ENCODE assay signal across 8 cellular contexts in the genomic region with DNA sequence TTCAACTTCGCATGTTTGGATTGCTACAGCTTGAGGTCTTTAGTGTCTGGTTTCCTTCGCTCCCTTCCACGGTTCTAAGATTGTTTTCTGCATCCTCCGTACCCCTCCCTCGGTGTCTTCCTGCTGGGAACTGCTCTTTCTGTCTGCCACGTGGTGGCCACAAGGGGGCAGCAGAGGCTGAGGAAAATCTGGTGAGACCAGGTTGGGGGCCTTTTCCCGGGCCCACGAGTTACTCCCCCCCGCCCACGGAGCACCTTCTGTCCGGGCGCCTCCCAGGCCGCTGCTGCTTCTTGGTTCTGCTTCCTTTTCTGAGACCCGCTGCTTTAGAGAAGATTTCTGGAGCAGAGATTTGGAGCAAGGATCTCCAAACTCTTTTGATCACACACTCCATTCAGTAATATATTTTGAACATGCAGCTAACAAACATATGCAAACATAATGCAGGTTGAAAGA. TPM values are rescaled to one million over a fixed set of nuclear protein-coding genes. Genes with fewer than 3 reads are reported as not detected.
DNase-seq lines count a peak whose midpoint lies in the region; ATAC-seq, FAIRE-seq and TF ChIP-seq lines count a peak whose summit lies in the region.

No MANE protein-coding gene starts in this region.

- H3K4me1 ChIP-seq in HepG2 (ENCODE audit: insufficient read depth, low read length) = no peaks in the 10 kb centered on the region

- H3K9ac ChIP-seq in HepG2 (ENCODE audit: insufficient read depth, low read depth, low read length) = no peak overlapping the region

- peaks cover 0 to 23% of the 10 kb centered on the region in 2 experiments; a peak in 3 of 5 replicates for H3K27me3 ChIP-seq in HepG2 (ENCODE audit: control insufficient read depth in 1 of 2, insufficient read depth in 2 of 2, low read length in 2 of 2)

- peaks cover 6% of the 10 kb centered on the region; the same call in 1 of the 2 replicates for H3K9me3 ChIP-seq in HepG2 (ENCODE audit: low read length)

- BruUV-seq in HepG2 (replicated peaks; lab: Mats Ljungman, UMichigan) = no TSS peak

- FAIRE-seq in HepG2 (lab: Jason Lieb, UNC) = peak; percentile 85

- intact Hi-C loops in HepG2 (cut with micrococcal nuclease; ENCODE audit: unreplicated experiment) = loop anchor here (10.0 kb wide), 2 partner anchors 450 to 550 kb away; no protein-coding TSS in a partner anchor

- DNase-seq in NCI-H2081 (lab: John Stamatoyannopoulos, UW) (peak; percentile 38 to 47), NCI-H2081 treated with DMSO at 0.1 percent for 48 hours (lab: John Stamatoyannopoulos, UW) (no peak), NCI-H1930 (lab: John Stamatoyannopoulos, UW) (peak; percentile 8 to 49), cerebellum (ENCODE audit: low spot score) (peak; percentile 90), HepG2 (ENCODE audit: low spot score) (peak; percentile 43)
- DNase-seq in activated CD4-positive, alpha-beta T cell treated with anti-CD3 and anti-CD28 coated beads for 1 hour = peak; percentile 59
- peak; percentile 47 for DNase-seq in stimulated activated CD4-positive, alpha-beta T cell treated with anti-CD3 and anti-CD28 coated beads, Interleukin-2, amount 100 ng/mL, for 4 hours (ENCODE audit: low read depth)

- no peaks in the 10 kb centered on the region for H3K36me3 ChIP-seq in HepG2 (replicated peaks in 1 of 2; ENCODE audit: control insufficient read depth in 1 of 2, insufficient read depth in 2 of 2, low read length in 2 of 2)

- WGBS in HepG2 (ENCODE audit: low lambda C conversion rate) = 0% methylated on average over 14 of the region's 14 CpGs

- TF ChIP-seq POLR2A in HepG2 (IDR thresholded peaks at IDR 0.05; ENCODE audit: insufficient read depth in 1 of 2, low read depth in 2 of 2, low read length in 2 of 2) = no peak

- in situ Hi-C loops in HepG2 (cut with HindIII; ENCODE audit: extremely low pct_ligation_motif_present, low pct_unique_long_range_greater_than_20kb) = loop anchor here (10.0 kb wide), 1 partner anchor 550 kb away; no protein-coding TSS in a partner anchor

- CTCF ChIA-PET in HepG2 (lab: Yijun Ruan, JAX; ENCODE audit: low intra/inter-chr PET ratio, low total read pairs) = interaction anchor here (1.3 to 2.1 kb wide), 4 partner anchors 10 to 169 kb away, joined by 4 to 10 read pairs (median 6); no protein-coding TSS in a partner anchor

- TF ChIP-seq CTCF in HepG2 (CRISPR knock-in tag; IDR thresholded peaks at IDR 0.05) = peak; percentile 92

- H4K20me1 ChIP-seq in HepG2 (ENCODE audit: insufficient read depth, low read length) = no peaks in the 10 kb centered on the region

- ATAC-seq in HepG2 = peak; percentile 84
- no peak for ATAC-seq in GM18519 (IDR thresholded peaks at IDR 0.05; ENCODE audit: low FRiP score, unreplicated experiment)

- H3K4me2 ChIP-seq in HepG2 (ENCODE audit: low read depth, low read length) = peak overlapping the region; percentile 30; the same call in 1 of the 2 replicates

- TF ChIP-seq EP300 in HepG2 (IDR thresholded peaks at IDR 0.05; ENCODE audit: low read depth in 2 of 2, low read length in 2 of 2) (no peak), HepG2 (CRISPR knock-in tag; IDR thresholded peaks at IDR 0.05; ENCODE audit: borderline replicate concordance) (no peak)

- H3K4me3 ChIP-seq in HepG2 (replicated peaks in 1 of 3; ENCODE audit: insufficient read depth in 1 of 3, low read depth in 2 of 3, low read length in 3 of 3) = no peak overlapping the region; a peak in 1 of 6 replicates

- no peak overlapping the region for H2AFZ ChIP-seq in HepG2 (ENCODE audit: low read length)

- no peaks in the 10 kb centered on the region for H3K79me2 ChIP-seq in HepG2 (ENCODE audit: insufficient read depth, low read length)

- POLR2A ChIA-PET in HepG2 (lab: Yijun Ruan, JAX) = no interaction called here

- H3K27ac ChIP-seq in HepG2 (ENCODE audit: extremely low read length, insufficient read depth, low read length) = no peak overlapping the region

- peak; percentile 70 for TF ChIP-seq RAD21 in HepG2 (CRISPR knock-in tag; IDR thresholded peaks at IDR 0.05)

TF ChIP-seq in HepG2, 621 proteins besides CTCF, POLR2A, EP300 and RAD21 (continues in another document):
- TF ChIP-seq THAP11 (CRISPR knock-in tag; IDR thresholded peaks at IDR 0.05) = 0 out of 2 replicates have a peak, but pooled peaks have one; percentile 28

RNA-seq across cellular contexts. Expression of gene NOTCH4, which starts 21.1 kb away (rescaled TPM):
- 6.9 TPM for total RNA-seq in cerebellum
- 0.51 and 0.66 TPM in 2 replicates for total RNA-seq in HepG2 (2016; rRNA removed; fragmentation: Illumina TruSeq; extraction: Trizol)
- total RNA-seq in HepG2 (2016; cell fraction: cytosol; rRNA removed; fragmentation: Illumina TruSeq; extraction: Trizol; ENCODE audit: low read depth) = 0.26 and 0.81 TPM in 2 replicates
- 0.55 and 0.93 TPM in 2 replicates for total RNA-seq in HepG2 (2016; cell fraction: insoluble cytoplasmic fraction; rRNA removed; fragmentation: Illumina TruSeq; extraction: Trizol)
- total RNA-seq in HepG2 (2016; cell fraction: membrane; rRNA removed; fragmentation: Illumina TruSeq; extraction: Trizol) = 0.71 and 0.93 TPM in 2 replicates
- 0.44 and 0.78 TPM in 2 replicates for total RNA-seq in HepG2 (2016; cell fraction: nucleus; rRNA removed; fragmentation: Illumina TruSeq; extraction: Trizol)
- polyA plus RNA-seq in HepG2 (2011; rRNA removed) = 0.83 and 1.2 TPM in 2 replicates
- 0.86 and 1.1 TPM in 2 replicates for polyA plus RNA-seq in HepG2 (2011; cell fraction: cytosol; rRNA removed)
- polyA plus RNA-seq in HepG2 (2011; cell fraction: nucleus; rRNA removed) = 0.84 and 1.4 TPM in 2 replicates
- 0.75 and 0.96 TPM in 2 replicates for polyA plus RNA-seq in HepG2 (2012)
- polyA plus RNA-seq in HepG2 (2016; cell fraction: cytosol; fragmentation: Illumina TruSeq; extraction: Trizol; ENCODE audit: low read depth) = 0.28 and 0.36 TPM in 2 replicates
- polyA plus RNA-seq in HepG2 (2016; cell fraction: insoluble cytoplasmic fraction; fragmentation: Illumina TruSeq; extraction: Trizol; ENCODE audit: low read depth) = 0.58 and 0.83 TPM in 2 replicates
- 0.45 and 0.56 TPM in 2 replicates for polyA plus RNA-seq in HepG2 (2016; cell fraction: membrane; fragmentation: Illumina TruSeq; extraction: Trizol; ENCODE audit: low read depth)
- 0.87 and 1.6 TPM in 2 replicates for polyA plus RNA-seq in HepG2 (2016; cell fraction: nucleus; fragmentation: Illumina TruSeq; extraction: Trizol; ENCODE audit: insufficient read depth, low read depth)
- polyA minus RNA-seq in HepG2 (2011; rRNA and poly(A)+ RNA removed; ENCODE audit: low replicate concordance) = 0.23 and 0.96 TPM in 2 replicates
- 0.70 TPM in 1 of 2 replicates, not detected in the other for polyA minus RNA-seq in HepG2 (2011; cell fraction: cytosol; rRNA and poly(A)+ RNA removed)
- polyA minus RNA-seq in HepG2 (2011; cell fraction: nucleus; rRNA and poly(A)+ RNA removed) = 1.5 and 3.9 TPM in 2 replicates

RNA-seq across cellular contexts. Expression of gene GPSM3, which starts 52.5 kb away (rescaled TPM):
- total RNA-seq in cerebellum (0.82 TPM), HepG2 (2016; rRNA removed; fragmentation: Illumina TruSeq; extraction: Trizol) (0.18 and 0.27 TPM in 2 replicates)
- 0.44 and 0.81 TPM in 2 replicates for total RNA-seq in HepG2 (2016; cell fraction: cytosol; rRNA removed; fragmentation: Illumina TruSeq; extraction: Trizol; ENCODE audit: low read depth)
- total RNA-seq in HepG2 (2016; cell fraction: insoluble cytoplasmic fraction; rRNA removed; fragmentation: Illumina TruSeq; extraction: Trizol) = 0.22 and 0.37 TPM in 2 replicates
- 0.56 and 0.86 TPM in 2 replicates for total RNA-seq in HepG2 (2016; cell fraction: membrane; rRNA removed; fragmentation: Illumina TruSeq; extraction: Trizol)
- total RNA-seq in HepG2 (2016; cell fraction: nucleus; rRNA removed; fragmentation: Illumina TruSeq; extraction: Trizol) = 0.37 TPM in 1 of 2 replicates, not detected in the other
- polyA plus RNA-seq in HepG2 (2011; rRNA removed) = 6.2 and 7.5 TPM in 2 replicates
- 4.7 and 5.8 TPM in 2 replicates for polyA plus RNA-seq in HepG2 (2011; cell fraction: cytosol; rRNA removed)
- 5.9 and 6.0 TPM in 2 replicates for polyA plus RNA-seq in HepG2 (2011; cell fraction: nucleus; rRNA removed)
- polyA plus RNA-seq in HepG2 (2012) = 3.3 and 4.1 TPM in 2 replicates
- polyA plus RNA-seq in HepG2 (2016; cell fraction: cytosol; fragmentation: Illumina TruSeq; extraction: Trizol; ENCODE audit: low read depth) = 0.46 and 0.87 TPM in 2 replicates
- 0.22 and 0.38 TPM in 2 replicates for polyA plus RNA-seq in HepG2 (2016; cell fraction: insoluble cytoplasmic fraction; fragmentation: Illumina TruSeq; extraction: Trizol; ENCODE audit: low read depth)
- 0.89 and 1.0 TPM in 2 replicates for polyA plus RNA-seq in HepG2 (2016; cell fraction: membrane; fragmentation: Illumina TruSeq; extraction: Trizol; ENCODE audit: low read depth)
- polyA plus RNA-seq in HepG2 (2016; cell fraction: nucleus; fragmentation: Illumina TruSeq; extraction: Trizol; ENCODE audit: insufficient read depth, low read depth) = 0.45 and 0.55 TPM in 2 replicates
- polyA minus RNA-seq in HepG2 (2011; rRNA and poly(A)+ RNA removed; ENCODE audit: low replicate concordance) = 0.42 and 2.7 TPM in 2 replicates
- polyA minus RNA-seq in HepG2 (2011; cell fraction: cytosol; rRNA and poly(A)+ RNA removed) = 1.2 and 1.7 TPM in 2 replicates
- 1.3 and 1.9 TPM in 2 replicates for polyA minus RNA-seq in HepG2 (2011; cell fraction: nucleus; rRNA and poly(A)+ RNA removed)

RNA-seq across cellular contexts. Expression of gene PBX2, which starts 55.0 kb away (rescaled TPM):
- total RNA-seq in cerebellum (21.3 TPM), HepG2 (2016; rRNA removed; fragmentation: Illumina TruSeq; extraction: Trizol) (42.3 and 45.2 TPM in 2 replicates)
- total RNA-seq in HepG2 (2016; cell fraction: cytosol; rRNA removed; fragmentation: Illumina TruSeq; extraction: Trizol; ENCODE audit: low read depth) = 12.1 and 13.1 TPM in 2 replicates
- 42.9 and 44.9 TPM in 2 replicates for total RNA-seq in HepG2 (2016; cell fraction: insoluble cytoplasmic fraction; rRNA removed; fragmentation: Illumina TruSeq; extraction: Trizol)
- 41.6 and 42.9 TPM in 2 replicates for total RNA-seq in HepG2 (2016; cell fraction: membrane; rRNA removed; fragmentation: Illumina TruSeq; extraction: Trizol)
- 25.7 and 31.6 TPM in 2 replicates for total RNA-seq in HepG2 (2016; cell fraction: nucleus; rRNA removed; fragmentation: Illumina TruSeq; extraction: Trizol)
- polyA plus RNA-seq in HepG2 (2011; rRNA removed) = 77.8 and 102 TPM in 2 replicates
- polyA plus RNA-seq in HepG2 (2011; cell fraction: cytosol; rRNA removed) = 64.6 and 73.5 TPM in 2 replicates
- polyA plus RNA-seq in HepG2 (2011; cell fraction: nucleus; rRNA removed) = 182 TPM in 2 replicates
- polyA plus RNA-seq in HepG2 (2012) = 59.3 and 64.5 TPM in 2 replicates
- 13.4 and 14.0 TPM in 2 replicates for polyA plus RNA-seq in HepG2 (2016; cell fraction: cytosol; fragmentation: Illumina TruSeq; extraction: Trizol; ENCODE audit: low read depth)
- 65.7 and 70.8 TPM in 2 replicates for polyA plus RNA-seq in HepG2 (2016; cell fraction: insoluble cytoplasmic fraction; fragmentation: Illumina TruSeq; extraction: Trizol; ENCODE audit: low read depth)
- 43.5 and 44.8 TPM in 2 replicates for polyA plus RNA-seq in HepG2 (2016; cell fraction: membrane; fragmentation: Illumina TruSeq; extraction: Trizol; ENCODE audit: low read depth)
- 91.8 and 101 TPM in 2 replicates for polyA plus RNA-seq in HepG2 (2016; cell fraction: nucleus; fragmentation: Illumina TruSeq; extraction: Trizol; ENCODE audit: insufficient read depth, low read depth)
- polyA minus RNA-seq in HepG2 (2011; rRNA and poly(A)+ RNA removed; ENCODE audit: low replicate concordance) = 42.4 and 74.2 TPM in 2 replicates
- polyA minus RNA-seq in HepG2 (2011; cell fraction: cytosol; rRNA and poly(A)+ RNA removed) = 34.8 and 36.8 TPM in 2 replicates
- 46.7 and 47.1 TPM in 2 replicates for polyA minus RNA-seq in HepG2 (2011; cell fraction: nucleus; rRNA and poly(A)+ RNA removed)
